Comparison of ENCODE assay signal across 1 cellular context in genomic region chr12:52241205-52241842, GRCh38.
TF ChIP-seq lines count a peak whose summit lies in the region.

No MANE protein-coding gene starts in this region.

TF ChIP-seq in H1, 55 proteins besides CTCF, POLR2A, EP300 and RAD21:
- TF ChIP-seq HDAC6 (IDR thresholded peaks at IDR 0.05; ENCODE audit: low read depth, low read length) = no peak
- TF ChIP-seq CEBPB (IDR thresholded peaks at IDR 0.05; ENCODE audit: low read depth, low read length) = no peak
- TF ChIP-seq BRCA1 (IDR thresholded peaks at IDR 0.05; ENCODE audit: low read depth, low read length) = no peak
- TF ChIP-seq CBX5 (IDR thresholded peaks at IDR 0.05; ENCODE audit: low read depth, low read length) = no peak
- TF ChIP-seq E2F6 (IDR thresholded peaks at IDR 0.05) = no peak
- TF ChIP-seq SP1 (IDR thresholded peaks at IDR 0.05; ENCODE audit: low read depth, low read length) = no peak
- TF ChIP-seq TAF7 (optimal IDR thresholded peaks at IDR 0.05; ENCODE audit: borderline replicate concordance, low read depth, low read length) = no peak
- no peak for TF ChIP-seq PHF8 (conservative IDR thresholded peaks at IDR 0.05; ENCODE audit: low read depth, low read length)
- no peak for TF ChIP-seq JUND (IDR thresholded peaks at IDR 0.05; ENCODE audit: low read length)
- TF ChIP-seq SRF (IDR thresholded peaks at IDR 0.05; ENCODE audit: low read depth, low read length) = no peak
- TF ChIP-seq, protein P1, sequence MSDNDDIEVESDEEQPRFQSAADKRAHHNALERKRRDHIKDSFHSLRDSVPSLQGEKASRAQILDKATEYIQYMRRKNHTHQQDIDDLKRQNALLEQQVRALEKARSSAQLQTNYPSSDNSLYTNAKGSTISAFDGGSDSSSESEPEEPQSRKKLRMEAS (IDR thresholded peaks at IDR 0.05) = no peak
- no peak for TF ChIP-seq TBP (IDR thresholded peaks at IDR 0.05; ENCODE audit: low read depth, low read length)
- no peak for TF ChIP-seq RBBP5 (IDR thresholded peaks at IDR 0.05; ENCODE audit: borderline replicate concordance, low read depth, low read length)
- no peak for TF ChIP-seq CTBP2 (IDR thresholded peaks at IDR 0.05; ENCODE audit: borderline replicate concordance, insufficient read depth, insufficient read length, low read length)
- no peak for TF ChIP-seq CHD1 (IDR thresholded peaks at IDR 0.05; ENCODE audit: low read depth, low read length)
- no peak for TF ChIP-seq USF2 (IDR thresholded peaks at IDR 0.05; ENCODE audit: low read length)
TF ChIP-seq in H1: peak in this region for 0.
